In genomic region chr9:133352635-133353340, GRCh38 we compare ENCODE assay signal across 10 cellular contexts. TPM values are rescaled to one million over a fixed set of nuclear protein-coding genes. Genes with fewer than 3 reads are reported as not detected.
A peak's percentile ranks its signal among the peaks of the same experiment; 100 is the strongest.
DNase-seq lines count a peak whose midpoint lies in the region; ATAC-seq, FAIRE-seq and TF ChIP-seq lines count a peak whose summit lies in the region.
"Had no signal": no experiment of that assay in that cellular context is flagged by ENCODE, and none has a peak within 500 bp of the region (broad histone marks: within the 10 kb centered on the region; RNA-seq: fewer than 3 reads in every experiment).

No MANE protein-coding gene starts in this region.

- H4K20me1 ChIP-seq in HCT116 (ENCODE audit: insufficient read depth) = peaks cover 10% of the 10 kb centered on the region; the same call in 1 of the 2 replicates
- peaks cover 30% of the 10 kb centered on the region for H4K20me1 ChIP-seq in K562 (replicated peaks; ENCODE audit: control insufficient read depth, insufficient read depth, low read length)

- no peak for TF ChIP-seq EP300 in K562 (IDR thresholded peaks at IDR 0.05; ENCODE audit: low read length)

- BruUV-seq in HCT116 (replicated peaks; lab: Mats Ljungman, UMichigan) (no TSS peak), K562 (replicated peaks; lab: Mats Ljungman, UMichigan) (no TSS peak)

- WGBS in K562 (ENCODE audit: insufficient coverage, low coverage, missing lambda C conversion rate) = 59% methylated on average over 8 of the region's 8 CpGs

- in situ Hi-C loops in K562 (cut with MboI) = no loop called here

- peaks cover 0 to 4% (median 0%) of the 10 kb centered on the region in 7 donors for H3K9me3 Mint-ChIP-seq in CD14-positive monocyte

- RAD21 ChIA-PET in HCT116 (lab: Charles Lee; ENCODE audit: low non-redundant PET in 1 of 2, low total read pairs in 2 of 2, uncharacterized antibody in 2 of 2, unreplicated experiment in 2 of 2) = no interaction called here

- H3K79me2 ChIP-seq in HCT116 (ENCODE audit: insufficient read depth, low read length) (peaks cover 62% of the 10 kb centered on the region), K562 (ENCODE audit: control insufficient read depth, insufficient read depth, low read length) (peaks cover 60% of the 10 kb centered on the region)

- no peak overlapping the region for H2AFZ ChIP-seq in HCT116 (ENCODE audit: low read depth, low read length, poor library complexity, severe bottlenecking)
- H2AFZ ChIP-seq in K562 (ENCODE audit: low read depth, low read length) = no peak overlapping the region

- POLR2A ChIA-PET in HCT116 (lab: Charles Lee) (interaction anchor here (0.9 to 1.2 kb wide), 2 partner anchors 10 to 107 kb away, joined by 3 read pairs; partner anchors contain the start of gene CACFD1), K562 (lab: Yijun Ruan, JAX) (interaction anchor here (0.7 to 7.4 kb wide), 7 partner anchors 11 to 373 kb away, joined by 3 to 33 read pairs (median 5); partner anchors contain the start of gene STKLD1)

- ATAC-seq in HCT116 = no peak
- ATAC-seq in K562 = no peak
- no peak for ATAC-seq in HG03354 (IDR thresholded peaks at IDR 0.05; ENCODE audit: poor library complexity, severe bottlenecking, unreplicated experiment)

- H3K36me3 ChIP-seq in HCT116 (ENCODE audit: control insufficient read depth in 1 of 2, insufficient read depth in 2 of 2, low read length in 2 of 2) = peaks cover 33 to 50% of the 10 kb centered on the region in 2 experiments
- H3K36me3 ChIP-seq in K562 (ENCODE audit: control insufficient read depth, insufficient read depth, low read length) = peaks cover 63% of the 10 kb centered on the region
- peaks cover 6% of the 10 kb centered on the region for H3K36me3 ChIP-seq in breast epithelium

- CTCF ChIA-PET in HCT116 (lab: Charles Lee) (interaction anchor here (1.4 kb wide), 1 partner anchor 11 kb away, joined by 3 read pairs; no protein-coding TSS in a partner anchor), K562 (lab: Yijun Ruan, JAX; ENCODE audit: low intra/inter-chr PET ratio) (no interaction called here)

- H3K27ac ChIP-seq in HCT116 (ENCODE audit: low read depth, low read length) (peak overlapping the region; percentile 4; the same call in 1 of the 2 replicates), K562 (ENCODE audit: extremely low read depth, low read depth, low read length) (peak overlapping the region; percentile 3; the same call in 1 of the 3 replicates), breast epithelium (no peak overlapping the region)
- H3K27ac ChIP-seq: testis had no signal

- peaks cover 49 to 59% of the 10 kb centered on the region in 2 donors for H3K36me3 Mint-ChIP-seq in CD14-positive monocyte

- H3K9me1 ChIP-seq in K562 (ENCODE audit: control insufficient read depth, insufficient read depth, low read length) = peaks cover 3% of the 10 kb centered on the region

- no peak overlapping the region for H3K4me3 ChIP-seq in HCT116 (replicated peaks in 1 of 2; ENCODE audit: low read depth in 1 of 2, low read length in 2 of 2)
- no peak overlapping the region for H3K4me3 ChIP-seq in K562
- no peak overlapping the region for H3K4me3 ChIP-seq in breast epithelium
- H3K4me3 ChIP-seq: HAP-1, MG63, testis had no signal

- H3K9ac ChIP-seq in HCT116 (ENCODE audit: low read length) = no peak overlapping the region
- no peak overlapping the region for H3K9ac ChIP-seq in K562 (ENCODE audit: insufficient read depth in 1 of 2, low read depth in 2 of 2, low read length in 2 of 2)

- H3K27me3 ChIP-seq in HCT116 (ENCODE audit: insufficient read depth, low read length) = no peaks in the 10 kb centered on the region
- no peaks in the 10 kb centered on the region for H3K27me3 ChIP-seq in K562 (ENCODE audit: control insufficient read depth in 2 of 2, insufficient read depth in 2 of 2, low read length in 2 of 2)
- no peaks in the 10 kb centered on the region for H3K27me3 ChIP-seq in breast epithelium
- H3K27me3 ChIP-seq: MG63, testis had no signal

- H3K9me3 ChIP-seq in HCT116 (ENCODE audit: control insufficient read depth in 1 of 2, insufficient read depth in 1 of 2, low read depth in 1 of 2, low read length in 2 of 2) (no peaks in the 10 kb centered on the region), K562 (replicated peaks; ENCODE audit: control insufficient read depth, insufficient read depth, low read depth, low read length) (no peaks in the 10 kb centered on the region), breast epithelium (no peaks in the 10 kb centered on the region)
- H3K9me3 ChIP-seq: HAP-1, MG63, testis had no signal

- TF ChIP-seq CTCF in CD14-positive monocyte (IDR thresholded peaks at IDR 0.05) = no peak
- no peak for TF ChIP-seq CTCF in HCT116 (IDR thresholded peaks at IDR 0.05 in 2 of 3, conservative IDR thresholded peaks at IDR 0.05 in 1 of 3; ENCODE audit: borderline replicate concordance in 1 of 3, insufficient read depth in 1 of 3, low read depth in 2 of 3, low read length in 2 of 3)
- no peak for TF ChIP-seq CTCF in K562 (IDR thresholded peaks at IDR 0.05 in 2 of 3, conservative IDR thresholded peaks at IDR 0.05 in 1 of 3; ENCODE audit: insufficient read depth in 2 of 3, low read depth in 1 of 3, low read length in 3 of 3)
- TF ChIP-seq CTCF in breast epithelium (IDR thresholded peaks at IDR 0.05) = no peak

- H3K9me2 ChIP-seq in HCT116 (ENCODE audit: insufficient read depth) = no peaks in the 10 kb centered on the region

- H3K4me3 Mint-ChIP-seq in CD14-positive monocyte = no peak overlapping the region

- H3K27me3 Mint-ChIP-seq in CD14-positive monocyte (ENCODE audit: low read depth in 3 of 3) = peaks cover 0 to 2% (median 0%) of the 10 kb centered on the region in 3 donors

- intact Hi-C loops in CD14-positive monocyte (cut with micrococcal nuclease) = no loop called here
- intact Hi-C loops in HCT116 (cut with micrococcal nuclease) = loop anchor here (10.0 kb wide), 1 partner anchor 642 kb away; the partner anchor contains the start of gene VAV2
- intact Hi-C loops in K562 (cut with micrococcal nuclease) = no loop called here
- intact Hi-C loops in breast epithelium (cut with DNase I; ENCODE audit: low total_unique reads) = loop anchor here (10.0 kb wide), 1 partner anchor 1978 kb away; no protein-coding TSS in a partner anchor

- H3K27ac Mint-ChIP-seq in CD14-positive monocyte = peak overlapping the region in 4 of 7 donors; percentile 6 to 62 (median 39)

- TF ChIP-seq RAD21 in HCT116 (IDR thresholded peaks at IDR 0.05; ENCODE audit: low read depth) = no peak
- TF ChIP-seq RAD21 in K562 (CRISPR knock-in tag; conservative IDR thresholded peaks at IDR 0.05 in 1 of 2, IDR thresholded peaks at IDR 0.05 in 1 of 2) = no peak

- H3K4me1 ChIP-seq in HCT116 (ENCODE audit: control insufficient read depth in 1 of 2, insufficient read depth in 2 of 2, low read length in 2 of 2) (peaks cover 11 to 37% of the 10 kb centered on the region in 2 experiments; a peak in 3 of 4 replicates), K562 (replicated peaks in 1 of 2; ENCODE audit: control insufficient read depth in 2 of 2, insufficient read depth in 2 of 2, low read length in 2 of 2) (peaks cover 14 to 34% of the 10 kb centered on the region in 2 experiments; a peak in 4 of 5 replicates), breast epithelium (peaks cover 0 to 24% of the 10 kb centered on the region in 2 donors)

- H3K4me1 Mint-ChIP-seq in CD14-positive monocyte = peaks cover 43% of the 10 kb centered on the region

- DNase-seq in CD14-positive monocyte (ENCODE audit: low spot score) (no peak), HCT116 (ENCODE audit: low read depth, low spot score) (no peak), K562 (ENCODE audit: extremely low read depth in 1 of 4, low spot score in 3 of 4) (no peak), breast epithelium (ENCODE audit: low spot score in 2 of 2) (no peak)
- no peak for DNase-seq in activated CD4-positive, CD25-positive, alpha-beta regulatory T cell (lab: John Stamatoyannopoulos, UW)
- DNase-seq: NCI-H748 treated with DMSO at 0.1 percent for 48 hours, testis had no signal

- FAIRE-seq in K562 (lab: Jason Lieb, UNC) = no peak

- TF ChIP-seq POLR2A in HCT116 (IDR thresholded peaks at IDR 0.05; ENCODE audit: borderline replicate concordance, extremely low read depth, insufficient read depth, insufficient read length) = peak; percentile 12
- TF ChIP-seq POLR2A in K562 (conservative IDR thresholded peaks at IDR 0.05) = peak; percentile 15; the same call in 1 of the 2 replicates
- no peak for TF ChIP-seq POLR2A in breast epithelium (IDR thresholded peaks at IDR 0.05)

- H3K4me2 ChIP-seq in HCT116 (ENCODE audit: low read length) (no peak overlapping the region), K562 (ENCODE audit: insufficient read depth, low read length) (no peak overlapping the region)

RNA-seq across cellular contexts. Expression of gene SURF1, which starts 3.5 kb away (rescaled TPM):
- polyA plus RNA-seq in CD14-positive monocyte (100 to 1,000 TPM in 1 of 2 donors, 10 to 100 TPM in 1; 98.4 to 140 TPM), K562 (2011; rRNA removed) (28.6 and 29.8 TPM in 2 replicates), K562 (2014; fragmentation: Illumina TruSeq; extraction: Trizol) (19.1 and 22.2 TPM in 2 replicates), K562 (2014; fragmentation: Nextera tagmentation; extraction: Ambion mirVana) (10 to 100 TPM; 16.1 to 16.3 TPM), K562 (2014; rRNA removed) (30.4 and 31.3 TPM in 2 replicates)
- total RNA-seq in HCT116 (2021; ENCODE audit: unreplicated experiment) (71.7 TPM), K562 (2014; rRNA removed) (17.9 and 20.8 TPM in 2 replicates), K562 (2014; rRNA removed; fragmentation: Illumina TruSeq; extraction: Trizol) (20.9 and 21.2 TPM in 2 replicates), K562 (2015; rRNA removed; fragmentation: Illumina TruSeq; extraction: Trizol) (15.5 and 16.6 TPM in 2 replicates), K562 (2021) (26.7 and 26.8 TPM in 2 replicates), breast epithelium (10 to 100 TPM; 45.9 to 61.4 (median 46.8) TPM)
- polyA plus RNA-seq in HCT116 (2012) = 66.9 and 70.3 TPM in 2 replicates
- 14.8 and 38.0 TPM in 2 replicates for total RNA-seq in K562 (2011; cell fraction: chromatin; rRNA removed; ENCODE audit: low replicate concordance)
- 35.1 and 38.5 TPM in 2 replicates for total RNA-seq in K562 (2011; cell fraction: nucleolus; rRNA removed)
- total RNA-seq in K562 (2011; cell fraction: nucleoplasm; rRNA removed) = 27.0 and 30.6 TPM in 2 replicates
- 20.7 and 21.2 TPM in 2 replicates for polyA plus RNA-seq in K562 (2011; cell fraction: cytosol; rRNA removed)
- 52.8 and 56.6 TPM in 2 replicates for polyA plus RNA-seq in K562 (2011; cell fraction: nucleus; rRNA removed)
- polyA plus RNA-seq in K562 (2012) = 23.6 and 38.1 TPM in 2 replicates
- 10.4 and 13.1 TPM in 2 replicates for polyA minus RNA-seq in K562 (2011; rRNA and poly(A)+ RNA removed)
- polyA minus RNA-seq in K562 (2011; cell fraction: cytosol; rRNA and poly(A)+ RNA removed) = 6.1 and 6.4 TPM in 2 replicates
- polyA minus RNA-seq in K562 (2011; cell fraction: nucleus; rRNA and poly(A)+ RNA removed) = 7.0 and 9.7 TPM in 2 replicates

RNA-seq across cellular contexts. Expression of gene SURF2, which starts 3.6 kb away (rescaled TPM):
- polyA plus RNA-seq in CD14-positive monocyte = 10 to 100 TPM; 17.5 to 24.7 TPM
- 27.8 TPM for total RNA-seq in HCT116 (2021; ENCODE audit: unreplicated experiment)
- 32.2 and 37.2 TPM in 2 replicates for polyA plus RNA-seq in HCT116 (2012)
- 2.1 and 4.8 TPM in 2 replicates for total RNA-seq in K562 (2011; cell fraction: chromatin; rRNA removed; ENCODE audit: low replicate concordance)
- total RNA-seq in K562 (2011; cell fraction: nucleolus; rRNA removed) = 5.7 and 6.1 TPM in 2 replicates
- 3.4 and 7.6 TPM in 2 replicates for total RNA-seq in K562 (2011; cell fraction: nucleoplasm; rRNA removed)
- 82.5 and 83.0 TPM in 2 replicates for total RNA-seq in K562 (2014; rRNA removed)
- total RNA-seq in K562 (2014; rRNA removed; fragmentation: Illumina TruSeq; extraction: Trizol) = 18.6 and 19.8 TPM in 2 replicates
- 37.0 and 37.3 TPM in 2 replicates for total RNA-seq in K562 (2015; rRNA removed; fragmentation: Illumina TruSeq; extraction: Trizol)
- 38.3 and 43.3 TPM in 2 replicates for total RNA-seq in K562 (2021)
- polyA plus RNA-seq in K562 (2011; rRNA removed) = 7.3 and 9.7 TPM in 2 replicates
- polyA plus RNA-seq in K562 (2011; cell fraction: cytosol; rRNA removed) = 11.8 and 44.2 TPM in 2 replicates
- 6.8 and 14.0 TPM in 2 replicates for polyA plus RNA-seq in K562 (2011; cell fraction: nucleus; rRNA removed)
- 30.9 and 47.7 TPM in 2 replicates for polyA plus RNA-seq in K562 (2012)
- polyA plus RNA-seq in K562 (2014; fragmentation: Illumina TruSeq; extraction: Trizol) = 21.3 and 32.2 TPM in 2 replicates
- 10 to 100 TPM in 1 of 2 experiments, 1 to 10 TPM in 1; 5.5 to 10.2 TPM for polyA plus RNA-seq in K562 (2014; fragmentation: Nextera tagmentation; extraction: Ambion mirVana)
- 52.4 and 58.9 TPM in 2 replicates for polyA plus RNA-seq in K562 (2014; rRNA removed)
- polyA minus RNA-seq in K562 (2011; rRNA and poly(A)+ RNA removed) = 7.6 TPM in 2 replicates
- polyA minus RNA-seq in K562 (2011; cell fraction: cytosol; rRNA and poly(A)+ RNA removed) = 10.3 and 16.3 TPM in 2 replicates
- 4.1 and 4.2 TPM in 2 replicates for polyA minus RNA-seq in K562 (2011; cell fraction: nucleus; rRNA and poly(A)+ RNA removed)
- total RNA-seq in breast epithelium = 10 to 100 TPM; 16.7 to 25.9 (median 25.2) TPM

RNA-seq across cellular contexts. Expression of gene RPL7A, which starts 4.8 kb away (rescaled TPM):
- 100 to 1,000 TPM; 390 to 437 TPM for polyA plus RNA-seq in CD14-positive monocyte
- 2,837 TPM for total RNA-seq in HCT116 (2021; ENCODE audit: unreplicated experiment)
- 3,464 and 3,677 TPM in 2 replicates for polyA plus RNA-seq in HCT116 (2012)
- 435 and 818 TPM in 2 replicates for total RNA-seq in K562 (2011; cell fraction: chromatin; rRNA removed; ENCODE audit: low replicate concordance)
- total RNA-seq in K562 (2011; cell fraction: nucleolus; rRNA removed) = 981 and 1,003 TPM in 2 replicates
- total RNA-seq in K562 (2011; cell fraction: nucleoplasm; rRNA removed) = 983 and 1,497 TPM in 2 replicates
- total RNA-seq in K562 (2014; rRNA removed) = 2,031 and 2,305 TPM in 2 replicates
- total RNA-seq in K562 (2014; rRNA removed; fragmentation: Illumina TruSeq; extraction: Trizol) = 2,847 and 3,141 TPM in 2 replicates
- 3,167 and 3,195 TPM in 2 replicates for total RNA-seq in K562 (2015; rRNA removed; fragmentation: Illumina TruSeq; extraction: Trizol)
- 2,893 and 3,009 TPM in 2 replicates for total RNA-seq in K562 (2021)
- polyA plus RNA-seq in K562 (2011; rRNA removed) = 2,555 and 3,221 TPM in 2 replicates
- polyA plus RNA-seq in K562 (2011; cell fraction: cytosol; rRNA removed) = 2,594 and 3,399 TPM in 2 replicates
- 1,411 and 1,919 TPM in 2 replicates for polyA plus RNA-seq in K562 (2011; cell fraction: nucleus; rRNA removed)
- 2,443 and 5,674 TPM in 2 replicates for polyA plus RNA-seq in K562 (2012)
- 3,627 and 3,760 TPM in 2 replicates for polyA plus RNA-seq in K562 (2014; fragmentation: Illumina TruSeq; extraction: Trizol)
- polyA plus RNA-seq in K562 (2014; fragmentation: Nextera tagmentation; extraction: Ambion mirVana) = 1,000 to 10,000 TPM; 1,935 to 2,418 TPM
- 2,051 and 2,652 TPM in 2 replicates for polyA plus RNA-seq in K562 (2014; rRNA removed)
- 2,918 and 2,983 TPM in 2 replicates for polyA minus RNA-seq in K562 (2011; rRNA and poly(A)+ RNA removed)
- polyA minus RNA-seq in K562 (2011; cell fraction: cytosol; rRNA and poly(A)+ RNA removed) = 1,280 and 1,366 TPM in 2 replicates
- 400 and 734 TPM in 2 replicates for polyA minus RNA-seq in K562 (2011; cell fraction: nucleus; rRNA and poly(A)+ RNA removed)
- 1,000 to 10,000 TPM; 2,020 to 2,813 (median 2,212) TPM for total RNA-seq in breast epithelium

RNA-seq across cellular contexts. Expression of gene MED22, which starts 4.9 kb away (rescaled TPM):
- polyA plus RNA-seq in CD14-positive monocyte (1 to 10 TPM; 6.8 to 9.6 TPM), K562 (2011; rRNA removed) (23.4 and 33.6 TPM in 2 replicates), K562 (2014; fragmentation: Illumina TruSeq; extraction: Trizol) (15.5 and 23.8 TPM in 2 replicates), K562 (2014; fragmentation: Nextera tagmentation; extraction: Ambion mirVana) (1 to 10 TPM in 1 of 2 experiments, under 1 TPM in 1; 0.73 to 1.4 TPM), K562 (2014; rRNA removed) (32.6 and 34.8 TPM in 2 replicates)
- total RNA-seq in HCT116 (2021; ENCODE audit: unreplicated experiment) (18.6 TPM), K562 (2014; rRNA removed) (27.2 and 28.0 TPM in 2 replicates), K562 (2014; rRNA removed; fragmentation: Illumina TruSeq; extraction: Trizol) (7.7 and 9.4 TPM in 2 replicates), K562 (2015; rRNA removed; fragmentation: Illumina TruSeq; extraction: Trizol) (22.3 and 22.6 TPM in 2 replicates), K562 (2021) (32.4 and 35.6 TPM in 2 replicates), breast epithelium (10 to 100 TPM; 19.2 to 32.2 (median 31.1) TPM)
- 12.2 and 16.5 TPM in 2 replicates for polyA plus RNA-seq in HCT116 (2012)
- 32.2 and 75.9 TPM in 2 replicates for total RNA-seq in K562 (2011; cell fraction: chromatin; rRNA removed; ENCODE audit: low replicate concordance)
- total RNA-seq in K562 (2011; cell fraction: nucleolus; rRNA removed) = 43.3 and 44.7 TPM in 2 replicates
- 40.6 and 56.1 TPM in 2 replicates for total RNA-seq in K562 (2011; cell fraction: nucleoplasm; rRNA removed)
- 28.9 and 48.4 TPM in 2 replicates for polyA plus RNA-seq in K562 (2011; cell fraction: cytosol; rRNA removed)
- 91.8 and 102 TPM in 2 replicates for polyA plus RNA-seq in K562 (2011; cell fraction: nucleus; rRNA removed)
- 24.0 and 26.3 TPM in 2 replicates for polyA plus RNA-seq in K562 (2012)
- polyA minus RNA-seq in K562 (2011; rRNA and poly(A)+ RNA removed) = 12.6 and 25.7 TPM in 2 replicates
- polyA minus RNA-seq in K562 (2011; cell fraction: cytosol; rRNA and poly(A)+ RNA removed) = 16.2 and 27.5 TPM in 2 replicates
- polyA minus RNA-seq in K562 (2011; cell fraction: nucleus; rRNA and poly(A)+ RNA removed) = 15.6 and 19.2 TPM in 2 replicates

RNA-seq across cellular contexts. Expression of gene SURF6, which starts 16.8 kb away (rescaled TPM):
- polyA plus RNA-seq in CD14-positive monocyte (1 to 10 TPM in 1 of 2 donors, under 1 TPM in 1; 0.75 to 2.9 TPM), K562 (2011; rRNA removed) (12.3 and 14.3 TPM in 2 replicates), K562 (2014; fragmentation: Illumina TruSeq; extraction: Trizol) (14.7 and 26.5 TPM in 2 replicates), K562 (2014; fragmentation: Nextera tagmentation; extraction: Ambion mirVana) (1 to 10 TPM; 1.4 to 1.8 TPM), K562 (2014; rRNA removed) (52.7 and 61.5 TPM in 2 replicates)
- total RNA-seq in HCT116 (2021; ENCODE audit: unreplicated experiment) (30.1 TPM), K562 (2014; rRNA removed) (61.3 and 68.3 TPM in 2 replicates), K562 (2014; rRNA removed; fragmentation: Illumina TruSeq; extraction: Trizol) (10.5 and 12.2 TPM in 2 replicates), K562 (2015; rRNA removed; fragmentation: Illumina TruSeq; extraction: Trizol) (30.4 and 31.8 TPM in 2 replicates), K562 (2021) (45.3 and 50.6 TPM in 2 replicates), breast epithelium (10 to 100 TPM; 12.8 to 29.0 (median 23.3) TPM)
- 18.8 and 19.3 TPM in 2 replicates for polyA plus RNA-seq in HCT116 (2012)
- total RNA-seq in K562 (2011; cell fraction: chromatin; rRNA removed; ENCODE audit: low replicate concordance) = 12.6 and 19.9 TPM in 2 replicates
- 16.7 and 17.7 TPM in 2 replicates for total RNA-seq in K562 (2011; cell fraction: nucleolus; rRNA removed)
- 13.4 and 15.6 TPM in 2 replicates for total RNA-seq in K562 (2011; cell fraction: nucleoplasm; rRNA removed)
- 11.6 and 21.6 TPM in 2 replicates for polyA plus RNA-seq in K562 (2011; cell fraction: cytosol; rRNA removed)
- polyA plus RNA-seq in K562 (2011; cell fraction: nucleus; rRNA removed) = 17.7 and 31.0 TPM in 2 replicates
- polyA plus RNA-seq in K562 (2012) = 23.2 and 31.5 TPM in 2 replicates
- 5.3 TPM in 2 replicates for polyA minus RNA-seq in K562 (2011; rRNA and poly(A)+ RNA removed)
- 8.6 and 9.6 TPM in 2 replicates for polyA minus RNA-seq in K562 (2011; cell fraction: cytosol; rRNA and poly(A)+ RNA removed)
- polyA minus RNA-seq in K562 (2011; cell fraction: nucleus; rRNA and poly(A)+ RNA removed) = 5.5 and 8.2 TPM in 2 replicates

Comparison
In these comparisons a context has a peak if more than half of its experiments do, and no peak if none do; other contexts are left out.
1. H3K27ac ChIP-seq: peak in HCT116 (single experiment) and K562 (single experiment); none in breast epithelium (0 of 2).
2. intact Hi-C loops: an anchor here in HCT116 (10.0 kb wide) and breast epithelium (10.0 kb wide); none called in CD14-positive monocyte and K562.